Comparison of ENCODE assay signal across 23 cellular contexts in genomic region chr4:4249876-4250275, GRCh38. TPM values are rescaled to one million over a fixed set of nuclear protein-coding genes. Genes with fewer than 3 reads are reported as not detected.
DNase-seq lines count a peak whose midpoint lies in the region; ATAC-seq and TF ChIP-seq lines count a peak whose summit lies in the region.
"Had no signal": no experiment of that assay in that cellular context is flagged by ENCODE, and none has a peak within 500 bp of the region (broad histone marks: within the 10 kb centered on the region; RNA-seq: fewer than 3 reads in every experiment).

No MANE protein-coding gene starts in this region.

- peaks cover 10% of the 10 kb centered on the region for H3K27me3 ChIP-seq in neural progenitor cell
- H3K27me3 ChIP-seq: tibial artery had no signal

- no peak for DNase-seq in activated T-cell treated with anti-CD3 and anti-CD28 coated beads, Interleukin-2, amount 50 U/mL, for 4 hours
- DNase-seq in activated T-cell treated with anti-CD3 and anti-CD28 coated beads, Interleukin-2, amount 50 U/mL, for 48 hours: no peak
- DNase-seq in epidermal melanocyte (ENCODE audit: insufficient read length, low spot score): peak; percentile 48
- no peak for DNase-seq in neural progenitor cell (ENCODE audit: low spot score)
- no peak for DNase-seq in GM20000 (ENCODE audit: low spot score)
- DNase-seq: H7; kidney; NCI-H146; NK-92 treated with Interleukin-12 subunit alpha and Interleukin-12 subunit beta, amount 100 ng/mL, for 24 hours; psoas muscle; stimulated activated CD4-positive, alpha-beta T cell treated with anti-CD3 and anti-CD28 coated beads, Interleukin-1b, Interleukin-23, amount 100 ng/mL, for 48 hours; stimulated activated naive CD4-positive, alpha-beta T cell had no signal

- H3K27me3 Mint-ChIP-seq in activated T-cell treated with anti-CD3 and anti-CD28 coated beads, Interleukin-2, amount 50 U/mL, for 4 hours (ENCODE audit: low read depth): peaks cover 4% of the 10 kb centered on the region
- H3K27me3 Mint-ChIP-seq in IgD-negative memory B cell (peaks cover 8% of the 10 kb centered on the region), neural progenitor cell (ENCODE audit: insufficient read depth, low read depth) (no peaks in the 10 kb centered on the region)

- H2AFZ ChIP-seq in neural progenitor cell (replicated peaks): no peak overlapping the region

- H3K27ac Mint-ChIP-seq in IgD-negative memory B cell (peak overlapping the region in 1 of 3 donors; percentile 67), neural progenitor cell (no peak overlapping the region)

- H3K4me1 ChIP-seq in neural progenitor cell: peaks cover 10% of the 10 kb centered on the region

- no peak for ATAC-seq in activated T-cell treated with anti-CD3 and anti-CD28 coated beads, Interleukin-2, amount 50 U/mL, for 4 hours
- ATAC-seq in GM19452 (IDR thresholded peaks at IDR 0.05; ENCODE audit: unreplicated experiment): no peak
- no peak for ATAC-seq in GM18517 (IDR thresholded peaks at IDR 0.05; ENCODE audit: unreplicated experiment)
- ATAC-seq: activated CD4-positive, CD25-positive, alpha-beta regulatory T cell treated with anti-CD3 and anti-CD28 coated beads, Interleukin-2, amount 50 U/mL, for 24 hours; gastroesophageal sphincter; K562; Panc1; psoas muscle had no signal

- no peaks in the 10 kb centered on the region for H3K9me3 Mint-ChIP-seq in activated T-cell treated with anti-CD3 and anti-CD28 coated beads, Interleukin-2, amount 50 U/mL, for 4 hours
- H3K9me3 Mint-ChIP-seq in IgD-negative memory B cell: no peaks in the 10 kb centered on the region
- no peaks in the 10 kb centered on the region for H3K9me3 Mint-ChIP-seq in neural progenitor cell

- H3K9me3 ChIP-seq in neural progenitor cell (ENCODE audit: low read depth): no peaks in the 10 kb centered on the region
- H3K9me3 ChIP-seq: gastroesophageal sphincter, psoas muscle, SJSA1, tibial artery had no signal

- TF ChIP-seq CTCF in neural progenitor cell (IDR thresholded peaks at IDR 0.05): no peak
- no peak for TF ChIP-seq CTCF in GM20000 (IDR thresholded peaks at IDR 0.05; ENCODE audit: extremely low read depth, missing control alignments)

- H3K4me3 Mint-ChIP-seq in activated T-cell treated with anti-CD3 and anti-CD28 coated beads, Interleukin-2, amount 50 U/mL, for 4 hours: peak overlapping the region; percentile 53
- H3K4me3 Mint-ChIP-seq in IgD-negative memory B cell (peak overlapping the region in 3 of 4 donors; percentile 39 to 100 (median 71)), neural progenitor cell (peak overlapping the region; percentile 71)

- H3K4me3 ChIP-seq in neural progenitor cell: no peak overlapping the region
- H3K4me3 ChIP-seq: gastroesophageal sphincter, K562, psoas muscle, SJSA1, tibial artery had no signal

- H3K9ac ChIP-seq in neural progenitor cell: no peak overlapping the region

- no peak overlapping the region for H3K27ac ChIP-seq in neural progenitor cell
- H3K27ac ChIP-seq: SJSA1, tibial artery had no signal

- peaks cover 20% of the 10 kb centered on the region for H3K4me1 Mint-ChIP-seq in activated T-cell treated with anti-CD3 and anti-CD28 coated beads, Interleukin-2, amount 50 U/mL, for 4 hours (ENCODE audit: low read depth)
- H3K4me1 Mint-ChIP-seq in IgD-negative memory B cell (peaks cover 9 to 18% (median 17%) of the 10 kb centered on the region in 3 donors), neural progenitor cell (peaks cover 15% of the 10 kb centered on the region)

- peaks cover 20% of the 10 kb centered on the region for H3K79me2 ChIP-seq in neural progenitor cell (ENCODE audit: low read depth)

- peaks cover 8% of the 10 kb centered on the region for H3K36me3 ChIP-seq in neural progenitor cell

- H3F3A ChIP-seq in neural progenitor cell (ENCODE audit: low read depth): peaks cover 14% of the 10 kb centered on the region

- no peaks in the 10 kb centered on the region for H4K20me1 ChIP-seq in neural progenitor cell (ENCODE audit: low read depth)

- H3K4me2 ChIP-seq in neural progenitor cell: no peak overlapping the region

- peaks cover 13% of the 10 kb centered on the region for H3K36me3 Mint-ChIP-seq in activated T-cell treated with anti-CD3 and anti-CD28 coated beads, Interleukin-2, amount 50 U/mL, for 4 hours (ENCODE audit: insufficient read depth)
- H3K36me3 Mint-ChIP-seq in IgD-negative memory B cell: peaks cover 3% of the 10 kb centered on the region
- H3K36me3 Mint-ChIP-seq in neural progenitor cell: peaks cover 6% of the 10 kb centered on the region

RNA-seq across cellular contexts. Expression of gene TMEM128, which starts 1.9 kb away (rescaled TPM):
- total RNA-seq in activated T-cell treated with anti-CD3 and anti-CD28 coated beads, Interleukin-2, amount 50 U/mL, for 4 hours: 10 to 100 TPM; 17.4 to 29.9 (median 28.8) TPM
- 23.2 TPM for polyA plus RNA-seq in IgD-negative memory B cell
- total RNA-seq in neural progenitor cell (ENCODE audit: low replicate concordance): 61.3 and 89.3 TPM in 2 replicates

RNA-seq across cellular contexts. Expression of gene OTOP1, which starts 23.1 kb away (rescaled TPM):
- not detected for total RNA-seq in activated T-cell treated with anti-CD3 and anti-CD28 coated beads, Interleukin-2, amount 50 U/mL, for 4 hours
- not detected for polyA plus RNA-seq in IgD-negative memory B cell
- total RNA-seq in neural progenitor cell (ENCODE audit: low replicate concordance): not detected in 2 replicates
- total RNA-seq: cerebellum, gastroesophageal sphincter, H7, K562, kidney, psoas muscle, SJSA1, skeletal muscle tissue had no signal
- polyA plus RNA-seq: K562, psoas muscle had no signal

RNA-seq across cellular contexts. Expression of gene LYAR, which starts 40.1 kb away (rescaled TPM):
- 100 to 1,000 TPM; 114 to 129 (median 118) TPM for total RNA-seq in activated T-cell treated with anti-CD3 and anti-CD28 coated beads, Interleukin-2, amount 50 U/mL, for 4 hours
- polyA plus RNA-seq in IgD-negative memory B cell: 18.9 TPM
- total RNA-seq in neural progenitor cell (ENCODE audit: low replicate concordance): 22.1 and 49.0 TPM in 2 replicates

RNA-seq across cellular contexts. Expression of gene ZBTB49, which starts 40.2 kb away (rescaled TPM):
- 1 to 10 TPM; 4.5 to 6.9 (median 6.2) TPM for total RNA-seq in activated T-cell treated with anti-CD3 and anti-CD28 coated beads, Interleukin-2, amount 50 U/mL, for 4 hours
- polyA plus RNA-seq in IgD-negative memory B cell: 7.8 TPM
- 13.6 and 20.2 TPM in 2 replicates for total RNA-seq in neural progenitor cell (ENCODE audit: low replicate concordance)
